1 cellular context compared by ENCODE assay signal in the genomic region with DNA sequence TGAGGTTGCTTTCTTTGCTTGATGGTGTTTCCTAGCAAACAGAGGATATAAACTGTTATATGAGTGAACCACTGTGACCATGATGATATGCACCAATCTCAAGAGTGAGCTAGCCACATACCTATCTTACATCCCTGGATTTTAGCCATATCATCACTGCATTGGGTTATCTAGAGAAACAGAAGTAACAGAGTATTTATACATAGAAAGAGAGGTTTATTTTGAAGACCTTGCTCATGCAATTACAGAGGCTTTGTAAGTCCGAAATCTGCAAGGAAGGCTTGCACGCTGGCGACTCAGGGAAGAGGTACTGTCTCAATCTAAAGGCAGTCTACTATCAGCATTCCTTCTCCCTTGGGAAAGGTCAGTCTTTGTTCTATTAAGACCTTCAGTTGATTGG.
TF ChIP-seq lines count a peak whose summit lies in the region.

No MANE protein-coding gene starts in this region.

TF ChIP-seq in H1, 55 proteins besides CTCF, POLR2A, EP300 and RAD21:
- TF ChIP-seq RNF2 (IDR thresholded peaks at IDR 0.05; ENCODE audit: borderline replicate concordance, low read depth, low read length, missing control alignments, poor library complexity, severe bottlenecking) (no peak), CREB1 (IDR thresholded peaks at IDR 0.05) (no peak), GTF2F1 (IDR thresholded peaks at IDR 0.05; ENCODE audit: borderline replicate concordance, low read depth, low read length) (no peak), GABPA (IDR thresholded peaks at IDR 0.05; ENCODE audit: borderline replicate concordance, insufficient read depth, low read length) (no peak), TAF7 (optimal IDR thresholded peaks at IDR 0.05; ENCODE audit: borderline replicate concordance, low read depth, low read length) (no peak), ZNF274 (IDR thresholded peaks at IDR 0.05; ENCODE audit: borderline replicate concordance, extremely low read depth, low read length) (no peak), CHD1 (IDR thresholded peaks at IDR 0.05; ENCODE audit: low read depth, low read length) (no peak), TCF12 (IDR thresholded peaks at IDR 0.05; ENCODE audit: low read depth, low read length) (no peak), BACH1 (IDR thresholded peaks at IDR 0.05; ENCODE audit: low read length) (no peak), SAP30 (IDR thresholded peaks at IDR 0.05; ENCODE audit: insufficient read depth, insufficient replicate concordance, low read length) (no peak), SP1 (IDR thresholded peaks at IDR 0.05; ENCODE audit: low read depth, low read length) (no peak), SP4 (IDR thresholded peaks at IDR 0.05; ENCODE audit: low read length) (no peak), CBX8 (IDR thresholded peaks at IDR 0.05; ENCODE audit: borderline replicate concordance, low read depth, low read length) (no peak)
- TF ChIP-seq, protein P1, sequence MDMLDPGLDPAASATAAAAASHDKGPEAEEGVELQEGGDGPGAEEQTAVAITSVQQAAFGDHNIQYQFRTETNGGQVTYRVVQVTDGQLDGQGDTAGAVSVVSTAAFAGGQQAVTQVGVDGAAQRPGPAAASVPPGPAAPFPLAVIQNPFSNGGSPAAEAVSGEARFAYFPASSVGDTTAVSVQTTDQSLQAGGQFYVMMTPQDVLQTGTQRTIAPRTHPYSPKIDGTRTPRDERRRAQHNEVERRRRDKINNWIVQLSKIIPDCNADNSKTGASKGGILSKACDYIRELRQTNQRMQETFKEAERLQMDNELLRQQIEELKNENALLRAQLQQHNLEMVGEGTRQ (IDR thresholded peaks at IDR 0.05; ENCODE audit: low read length), result no peak
- TF ChIP-seq, protein P2, sequence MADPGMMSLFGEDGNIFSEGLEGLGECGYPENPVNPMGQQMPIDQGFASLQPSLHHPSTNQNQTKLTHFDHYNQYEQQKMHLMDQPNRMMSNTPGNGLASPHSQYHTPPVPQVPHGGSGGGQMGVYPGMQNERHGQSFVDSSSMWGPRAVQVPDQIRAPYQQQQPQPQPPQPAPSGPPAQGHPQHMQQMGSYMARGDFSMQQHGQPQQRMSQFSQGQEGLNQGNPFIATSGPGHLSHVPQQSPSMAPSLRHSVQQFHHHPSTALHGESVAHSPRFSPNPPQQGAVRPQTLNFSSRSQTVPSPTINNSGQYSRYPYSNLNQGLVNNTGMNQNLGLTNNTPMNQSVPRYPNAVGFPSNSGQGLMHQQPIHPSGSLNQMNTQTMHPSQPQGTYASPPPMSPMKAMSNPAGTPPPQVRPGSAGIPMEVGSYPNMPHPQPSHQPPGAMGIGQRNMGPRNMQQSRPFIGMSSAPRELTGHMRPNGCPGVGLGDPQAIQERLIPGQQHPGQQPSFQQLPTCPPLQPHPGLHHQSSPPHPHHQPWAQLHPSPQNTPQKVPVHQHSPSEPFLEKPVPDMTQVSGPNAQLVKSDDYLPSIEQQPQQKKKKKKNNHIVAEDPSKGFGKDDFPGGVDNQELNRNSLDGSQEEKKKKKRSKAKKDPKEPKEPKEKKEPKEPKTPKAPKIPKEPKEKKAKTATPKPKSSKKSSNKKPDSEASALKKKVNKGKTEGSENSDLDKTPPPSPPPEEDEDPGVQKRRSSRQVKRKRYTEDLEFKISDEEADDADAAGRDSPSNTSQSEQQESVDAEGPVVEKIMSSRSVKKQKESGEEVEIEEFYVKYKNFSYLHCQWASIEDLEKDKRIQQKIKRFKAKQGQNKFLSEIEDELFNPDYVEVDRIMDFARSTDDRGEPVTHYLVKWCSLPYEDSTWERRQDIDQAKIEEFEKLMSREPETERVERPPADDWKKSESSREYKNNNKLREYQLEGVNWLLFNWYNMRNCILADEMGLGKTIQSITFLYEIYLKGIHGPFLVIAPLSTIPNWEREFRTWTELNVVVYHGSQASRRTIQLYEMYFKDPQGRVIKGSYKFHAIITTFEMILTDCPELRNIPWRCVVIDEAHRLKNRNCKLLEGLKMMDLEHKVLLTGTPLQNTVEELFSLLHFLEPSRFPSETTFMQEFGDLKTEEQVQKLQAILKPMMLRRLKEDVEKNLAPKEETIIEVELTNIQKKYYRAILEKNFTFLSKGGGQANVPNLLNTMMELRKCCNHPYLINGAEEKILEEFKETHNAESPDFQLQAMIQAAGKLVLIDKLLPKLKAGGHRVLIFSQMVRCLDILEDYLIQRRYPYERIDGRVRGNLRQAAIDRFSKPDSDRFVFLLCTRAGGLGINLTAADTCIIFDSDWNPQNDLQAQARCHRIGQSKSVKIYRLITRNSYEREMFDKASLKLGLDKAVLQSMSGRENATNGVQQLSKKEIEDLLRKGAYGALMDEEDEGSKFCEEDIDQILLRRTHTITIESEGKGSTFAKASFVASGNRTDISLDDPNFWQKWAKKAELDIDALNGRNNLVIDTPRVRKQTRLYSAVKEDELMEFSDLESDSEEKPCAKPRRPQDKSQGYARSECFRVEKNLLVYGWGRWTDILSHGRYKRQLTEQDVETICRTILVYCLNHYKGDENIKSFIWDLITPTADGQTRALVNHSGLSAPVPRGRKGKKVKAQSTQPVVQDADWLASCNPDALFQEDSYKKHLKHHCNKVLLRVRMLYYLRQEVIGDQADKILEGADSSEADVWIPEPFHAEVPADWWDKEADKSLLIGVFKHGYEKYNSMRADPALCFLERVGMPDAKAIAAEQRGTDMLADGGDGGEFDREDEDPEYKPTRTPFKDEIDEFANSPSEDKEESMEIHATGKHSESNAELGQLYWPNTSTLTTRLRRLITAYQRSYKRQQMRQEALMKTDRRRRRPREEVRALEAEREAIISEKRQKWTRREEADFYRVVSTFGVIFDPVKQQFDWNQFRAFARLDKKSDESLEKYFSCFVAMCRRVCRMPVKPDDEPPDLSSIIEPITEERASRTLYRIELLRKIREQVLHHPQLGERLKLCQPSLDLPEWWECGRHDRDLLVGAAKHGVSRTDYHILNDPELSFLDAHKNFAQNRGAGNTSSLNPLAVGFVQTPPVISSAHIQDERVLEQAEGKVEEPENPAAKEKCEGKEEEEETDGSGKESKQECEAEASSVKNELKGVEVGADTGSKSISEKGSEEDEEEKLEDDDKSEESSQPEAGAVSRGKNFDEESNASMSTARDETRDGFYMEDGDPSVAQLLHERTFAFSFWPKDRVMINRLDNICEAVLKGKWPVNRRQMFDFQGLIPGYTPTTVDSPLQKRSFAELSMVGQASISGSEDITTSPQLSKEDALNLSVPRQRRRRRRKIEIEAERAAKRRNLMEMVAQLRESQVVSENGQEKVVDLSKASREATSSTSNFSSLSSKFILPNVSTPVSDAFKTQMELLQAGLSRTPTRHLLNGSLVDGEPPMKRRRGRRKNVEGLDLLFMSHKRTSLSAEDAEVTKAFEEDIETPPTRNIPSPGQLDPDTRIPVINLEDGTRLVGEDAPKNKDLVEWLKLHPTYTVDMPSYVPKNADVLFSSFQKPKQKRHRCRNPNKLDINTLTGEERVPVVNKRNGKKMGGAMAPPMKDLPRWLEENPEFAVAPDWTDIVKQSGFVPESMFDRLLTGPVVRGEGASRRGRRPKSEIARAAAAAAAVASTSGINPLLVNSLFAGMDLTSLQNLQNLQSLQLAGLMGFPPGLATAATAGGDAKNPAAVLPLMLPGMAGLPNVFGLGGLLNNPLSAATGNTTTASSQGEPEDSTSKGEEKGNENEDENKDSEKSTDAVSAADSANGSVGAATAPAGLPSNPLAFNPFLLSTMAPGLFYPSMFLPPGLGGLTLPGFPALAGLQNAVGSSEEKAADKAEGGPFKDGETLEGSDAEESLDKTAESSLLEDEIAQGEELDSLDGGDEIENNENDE (IDR thresholded peaks at IDR 0.05; ENCODE audit: insufficient replicate concordance, low read length), result no peak
